In the genomic region with DNA sequence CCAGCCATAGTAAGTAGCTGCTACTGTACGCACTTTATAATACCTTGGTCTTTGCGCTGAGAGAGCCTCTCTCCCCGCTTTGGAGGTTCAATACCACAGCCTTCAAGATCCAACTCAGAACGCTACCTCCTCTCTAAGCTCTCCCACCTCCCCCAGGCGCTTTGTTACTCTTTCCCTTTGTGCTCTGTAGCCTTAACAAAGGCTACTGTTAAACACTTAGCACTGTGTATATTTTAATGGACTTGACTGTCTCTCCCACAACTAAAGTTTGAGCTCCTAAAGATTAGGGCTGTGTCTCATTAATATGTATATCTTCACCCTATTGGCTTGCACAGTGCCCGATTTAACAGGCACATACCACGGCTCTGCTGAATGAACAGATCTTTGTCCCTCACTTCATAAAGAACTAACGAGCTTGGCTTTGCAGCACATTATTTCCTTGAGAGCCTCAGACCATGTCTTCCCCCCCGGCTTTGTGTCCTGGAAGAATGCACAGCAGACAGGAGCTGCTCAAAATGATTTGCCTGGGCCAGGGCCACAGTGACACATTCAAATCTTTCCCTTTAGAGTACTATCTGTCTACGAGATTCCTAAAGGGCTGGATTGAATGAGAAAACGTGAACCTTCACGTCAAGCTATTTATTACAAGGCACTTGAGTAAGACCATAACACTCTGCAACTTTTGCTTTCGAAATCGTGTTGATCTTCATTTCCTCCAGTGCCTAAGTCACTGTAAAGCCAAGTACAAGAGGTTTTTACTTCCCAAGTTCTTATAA, we compare ENCODE assay signal across 8 cellular contexts. TPM values are rescaled to one million over a fixed set of nuclear protein-coding genes. Genes with fewer than 3 reads are reported as not detected.
DNase-seq lines count a peak whose midpoint lies in the region; ATAC-seq and TF ChIP-seq lines count a peak whose summit lies in the region.

No MANE protein-coding gene starts in this region.

- peak; percentile 87 to 92 for ATAC-seq in activated CD4-positive, CD25-positive, alpha-beta regulatory T cell treated with anti-CD3 and anti-CD28 coated beads, Interleukin-2, amount 50 U/mL, for 24 hours
- ATAC-seq in HG03354 (IDR thresholded peaks at IDR 0.05; ENCODE audit: poor library complexity, severe bottlenecking, unreplicated experiment) (peak; percentile 52), GM21515 (IDR thresholded peaks at IDR 0.05; ENCODE audit: unreplicated experiment) (no peak)

- H3K4me3 ChIP-seq in cardiac muscle cell (no peak overlapping the region), skeletal muscle cell (ENCODE audit: low read depth, low read length) (peak overlapping the region; percentile 31)

- DNase-seq in activated CD4-positive, CD25-positive, alpha-beta regulatory T cell treated with anti-CD3 and anti-CD28 coated beads, Interleukin-2, amount 50 U/mL, for 72 hours: no peak
- DNase-seq in activated CD8-positive, alpha-beta memory T cell treated with anti-CD3 and anti-CD28 coated beads, Interleukin-2, amount 50 U/mL, for 48 hours: peak; percentile 54
- DNase-seq in cardiac muscle cell (ENCODE audit: low read depth in 1 of 2, low spot score in 1 of 2) (peak in 1 of 2 donors; percentile 83), skeletal muscle cell (ENCODE audit: low read depth) (peak; percentile 58), D341Med (ENCODE audit: low spot score) (no peak)

- H3K36me3 ChIP-seq in cardiac muscle cell: no peaks in the 10 kb centered on the region

- H3K9me3 ChIP-seq in cardiac muscle cell (ENCODE audit: low read depth): no peaks in the 10 kb centered on the region

- peak overlapping the region; percentile 55 for H3K27ac ChIP-seq in cardiac muscle cell

- H3K4me1 ChIP-seq in cardiac muscle cell (ENCODE audit: low read depth): peaks cover 16% of the 10 kb centered on the region

- no peaks in the 10 kb centered on the region for H3K27me3 ChIP-seq in cardiac muscle cell

- no peak for TF ChIP-seq CTCF in cardiac muscle cell (IDR thresholded peaks at IDR 0.05; ENCODE audit: low read depth, low read length)

RNA-seq across cellular contexts. Expression of gene ABHD3, which starts 22.1 kb away (rescaled TPM):
- total RNA-seq in cardiac muscle cell: 5.2 and 5.7 TPM in 2 replicates
- 10.9 and 11.0 TPM in 2 replicates for polyA plus RNA-seq in cardiac muscle cell

RNA-seq across cellular contexts. Expression of gene MIB1, which starts 58.1 kb away (rescaled TPM):
- 32.2 and 46.8 TPM in 2 replicates for total RNA-seq in cardiac muscle cell
- polyA plus RNA-seq in cardiac muscle cell: 8.9 and 12.8 TPM in 2 replicates

Comparison
In these comparisons a context has a peak if more than half of its experiments do, and no peak if none do; other contexts are left out.
1. DNase-seq: peak in activated CD8-positive, alpha-beta memory T cell treated with anti-CD3 and anti-CD28 coated beads, Interleukin-2, amount 50 U/mL, for 48 hours (single experiment) and skeletal muscle cell (single experiment); none in activated CD4-positive, CD25-positive, alpha-beta regulatory T cell treated with anti-CD3 and anti-CD28 coated beads, Interleukin-2, amount 50 U/mL, for 72 hours (single experiment) and D341Med (single experiment).